ENCODE assay signal across 8 cellular contexts in the genomic region with DNA sequence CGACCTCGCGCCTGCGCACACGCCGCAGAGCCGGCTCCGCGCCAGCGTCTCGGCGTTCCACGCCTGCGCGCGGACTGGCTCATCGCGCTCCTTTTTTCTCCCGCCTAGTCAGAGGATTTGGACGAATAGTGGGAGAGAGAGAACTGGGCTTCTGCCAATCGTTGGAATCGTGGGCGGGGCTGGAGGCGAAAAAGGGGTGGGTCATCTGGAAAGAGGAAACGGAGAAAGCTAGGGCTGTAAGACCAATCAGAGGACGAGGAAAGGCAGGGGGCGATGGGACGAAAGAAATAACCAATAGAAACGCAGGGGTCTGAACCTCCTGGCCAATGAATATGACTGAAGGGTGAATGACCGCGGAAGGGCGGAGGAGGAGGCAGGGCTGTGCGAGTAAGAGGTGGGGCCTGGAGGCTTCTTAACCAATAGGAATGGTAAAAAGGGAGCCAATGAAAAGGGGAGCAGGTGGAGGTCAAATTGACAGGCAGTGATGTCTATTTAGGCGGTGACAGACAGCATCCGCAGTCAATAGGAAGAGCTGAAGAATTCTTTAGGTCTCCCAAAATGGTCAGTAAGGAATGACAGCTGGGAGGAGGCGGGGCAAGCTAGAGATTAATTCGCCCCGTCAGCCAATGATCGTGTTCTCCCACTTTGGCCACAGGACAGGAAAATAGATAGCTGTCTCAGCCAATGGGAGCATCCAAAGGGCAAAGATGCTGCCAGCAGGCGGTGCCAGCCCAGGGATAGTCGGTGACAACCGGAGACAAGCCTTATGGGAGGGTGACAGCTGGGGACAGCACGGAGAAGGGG. TPM values are rescaled to one million over a fixed set of nuclear protein-coding genes. Genes with fewer than 3 reads are reported as not detected.
DNase-seq lines count a peak whose midpoint lies in the region; ATAC-seq and TF ChIP-seq lines count a peak whose summit lies in the region.

Gene TBC1D10B (minus strand): TSS at position 51 of the 804 bp plus-strand sequence. CDS start 311 bp downstream, outside the sequence.

- H3K4me3 Mint-ChIP-seq in CD8-positive, alpha-beta T cell: peak within 1 kb of the TSS; percentile 89

- H3K36me3 Mint-ChIP-seq in CD8-positive, alpha-beta T cell: peaks cover 12% of the 10 kb centered on the region

- peak; percentile 84 for ATAC-seq in CD8-positive, alpha-beta T cell
- ATAC-seq in GM21367 (IDR thresholded peaks at IDR 0.05; ENCODE audit: unreplicated experiment) (peak; percentile 63), lower lobe of right lung (peak; percentile 94 to 95)

- no peaks in the 10 kb centered on the region for H3K27me3 ChIP-seq in CD8-positive, alpha-beta T cell (ENCODE audit: insufficient read depth, low read length)
- no peaks in the 10 kb centered on the region for H3K27me3 ChIP-seq in lower lobe of right lung (ENCODE audit: low read depth)

- peak within 1 kb of the TSS; percentile 83 for H3K4me3 ChIP-seq in CD8-positive, alpha-beta T cell (ENCODE audit: low read depth, low read length)
- peak within 1 kb of the TSS; percentile 91 for H3K4me3 ChIP-seq in lower lobe of right lung

- H3K9me3 Mint-ChIP-seq in CD8-positive, alpha-beta T cell: no peaks in the 10 kb centered on the region

- H3K27ac ChIP-seq in CD8-positive, alpha-beta T cell (ENCODE audit: low read depth, low read length): peak within 1 kb of the TSS; percentile 36
- H3K27ac ChIP-seq in lower lobe of right lung: peak within 1 kb of the TSS; percentile 81

- H3K27me3 Mint-ChIP-seq in CD8-positive, alpha-beta T cell (ENCODE audit: low read depth): no peaks in the 10 kb centered on the region

- CTCF ChIA-PET in CD8-positive, alpha-beta T cell (lab: Charles Lee): interaction anchor here (0.6 to 3.2 kb wide), 12 partner anchors 10 to 275 kb away, joined by 3 to 26 read pairs (median 3); partner anchors contain the start of genes SEPTIN1, ZNF48 and ZNF771

- POLR2A ChIA-PET in CD8-positive, alpha-beta T cell (lab: Charles Lee): interaction anchor here (0.5 to 4.5 kb wide), 16 partner anchors 11 to 419 kb away, joined by 3 to 65 read pairs (median 4); partner anchors contain the start of genes ALDOA, CD2BP2, CORO1A and DCTPP1

- peaks cover 42% of the 10 kb centered on the region for H3K4me1 ChIP-seq in CD8-positive, alpha-beta T cell (ENCODE audit: insufficient read depth, low read length)
- peaks cover 36% of the 10 kb centered on the region for H3K4me1 ChIP-seq in lower lobe of right lung

- peaks cover 54% of the 10 kb centered on the region for H3K4me1 Mint-ChIP-seq in CD8-positive, alpha-beta T cell (ENCODE audit: low read depth)

- intact Hi-C loops in CD8-positive, alpha-beta T cell (cut with DNase I, micrococcal nuclease): loop anchor here (1.0 to 10.0 kb wide), 16 partner anchors 8 to 566 kb away; partner anchors contain the start of genes CD2BP2 (in 2 of the 2), DCTPP1 (in 2 of the 2), FBRS (in 2 of the 2) and PRR14 (in 2 of the 2)
- intact Hi-C loops in lower lobe of right lung (cut with DNase I): no loop called here

- no peaks in the 10 kb centered on the region for H3K36me3 ChIP-seq in CD8-positive, alpha-beta T cell (ENCODE audit: insufficient read depth, low read length)
- peaks cover 4% of the 10 kb centered on the region for H3K36me3 ChIP-seq in lower lobe of right lung

- peak; percentile 98 to 99 (median 99) for DNase-seq in CD8-positive, alpha-beta T cell
- DNase-seq in HT1080 (ENCODE audit: low read depth) (peak; percentile 100), NOMO-1 (lab: John Stamatoyannopoulos, UW; ENCODE audit: unreplicated experiment in 2 of 2) (peak; percentile 100), lower lobe of right lung (peak; percentile 96)
- peak; percentile 97 to 98 for DNase-seq in activated CD8-positive, alpha-beta memory T cell treated with anti-CD3 and anti-CD28 coated beads for 4 hours (ENCODE audit: low read depth in 2 of 2)
- DNase-seq in effector CD8-positive, alpha-beta T cell (lab: John Stamatoyannopoulos, UW): peak; percentile 99
- DNase-seq in stimulated activated CD4-positive, alpha-beta T cell treated with anti-CD3 and anti-CD28 coated beads, TNF-alpha, amount 100 ng/mL, for 1 hour (ENCODE audit: low read depth in 3 of 3, low spot score in 1 of 3): peak; percentile 91 to 99 (median 98)

- TF ChIP-seq CTCF in CD8-positive, alpha-beta T cell (IDR thresholded peaks at IDR 0.05): no peak
- peak; percentile 32 for TF ChIP-seq CTCF in lower lobe of right lung (IDR thresholded peaks at IDR 0.05)

- no peaks in the 10 kb centered on the region for H3K9me3 ChIP-seq in CD8-positive, alpha-beta T cell (ENCODE audit: low read length)
- H3K9me3 ChIP-seq in lower lobe of right lung: no peaks in the 10 kb centered on the region

- peak within 1 kb of the TSS; percentile 87 for H3K27ac Mint-ChIP-seq in CD8-positive, alpha-beta T cell

RNA-seq across cellular contexts. Expression of gene TBC1D10B, which starts in this region (rescaled TPM):
- total RNA-seq in CD8-positive, alpha-beta T cell: 10 to 100 TPM; 12.3 to 13.8 TPM
- total RNA-seq in HT1080 (2014; rRNA removed; shearing (Covaris generic)): 33.4 and 37.2 TPM in 2 replicates
- 23.5 and 26.7 TPM in 2 replicates for polyA plus RNA-seq in HT1080 (2015; cell fraction: cytosol; rRNA removed)
- 28.4 and 32.3 TPM in 2 replicates for polyA plus RNA-seq in HT1080 (2015; cell fraction: nucleus; rRNA removed)
- total RNA-seq in lower lobe of right lung: 36.9 TPM

Comparison
In these comparisons a context has a peak if more than half of its experiments do, and no peak if none do; other contexts are left out.
1. Peak in every context shown above with its lines: DNase-seq, ATAC-seq, H3K4me3 ChIP-seq and H3K27ac ChIP-seq.